In genomic region chr20:46078954-46079353, GRCh38 we compare ENCODE assay signal across 23 cellular contexts. TPM values are rescaled to one million over a fixed set of nuclear protein-coding genes. Genes with fewer than 3 reads are reported as not detected.
"Had no signal": no experiment of that assay in that cellular context is flagged by ENCODE, and none has a peak within 500 bp of the region (broad histone marks: within the 10 kb centered on the region; RNA-seq: fewer than 3 reads in every experiment).

No MANE protein-coding gene starts in this region.

- H3K4me3 ChIP-seq: heart left ventricle, lower lobe of right lung, thyroid gland, upper lobe of right lung had no signal

- H3K27ac ChIP-seq: brain microvascular endothelial cell, heart left ventricle, lower lobe of right lung, thyroid gland, upper lobe of right lung, WERI-Rb-1 had no signal

- H3K27ac Mint-ChIP-seq: activated naive CD4-positive, alpha-beta T cell treated with anti-CD3 and anti-CD28 coated beads, Interleukin-2, amount 50 U/mL, for 72 hours; activated T-helper 17 cell treated with anti-CD3 and anti-CD28 coated beads, Interleukin-2, amount 50 U/mL, for 72 hours; effector memory CD8-positive, alpha-beta T cell had no signal

- H3K36me3 Mint-ChIP-seq: activated naive CD4-positive, alpha-beta T cell treated with anti-CD3 and anti-CD28 coated beads, Interleukin-2, amount 50 U/mL, for 72 hours had no signal

- FAIRE-seq: kidney, TTC549 had no signal

- H3K27me3 ChIP-seq: brain microvascular endothelial cell, heart left ventricle, thyroid gland, upper lobe of right lung had no signal

- H3K4me3 Mint-ChIP-seq: activated T-helper 17 cell treated with anti-CD3 and anti-CD28 coated beads, Interleukin-2, amount 50 U/mL, for 72 hours; effector memory CD8-positive, alpha-beta T cell; naive B cell had no signal

- DNase-seq: activated CD4-positive, alpha-beta T cell treated with anti-CD3 and anti-CD28 coated beads for 1 hour; activated CD4-positive, alpha-beta T cell treated with anti-CD3 and anti-CD28 coated beads, Interleukin-2, amount 50 U/mL, for 1 hour; activated T-cell treated with anti-CD3 and anti-CD28 coated beads, Interleukin-2, amount 50 U/mL, for 1 hour; aorta; brain microvascular endothelial cell; central memory CD4-positive, alpha-beta T cell; dermis blood vessel endothelial cell; effector memory CD8-positive, alpha-beta T cell; heart left ventricle; kidney; lower lobe of right lung; naive B cell; stimulated activated CD4-positive, alpha-beta T cell treated with anti-CD3 and anti-CD28 coated beads, Interleukin-4, amount 100 ng/mL, for 1 hour; stimulated activated naive CD4-positive, alpha-beta T cell; T-helper 1 cell; thyroid gland; upper lobe of right lung; WERI-Rb-1 had no signal

- H3K27me3 Mint-ChIP-seq: activated T-helper 17 cell treated with anti-CD3 and anti-CD28 coated beads, Interleukin-2, amount 50 U/mL, for 72 hours; effector memory CD8-positive, alpha-beta T cell; naive B cell had no signal

- H3K9me3 ChIP-seq: heart left ventricle, lower lobe of right lung, thyroid gland, upper lobe of right lung had no signal

- H3K9me3 Mint-ChIP-seq: activated naive CD4-positive, alpha-beta T cell treated with anti-CD3 and anti-CD28 coated beads, Interleukin-2, amount 50 U/mL, for 72 hours; activated T-helper 17 cell treated with anti-CD3 and anti-CD28 coated beads, Interleukin-2, amount 50 U/mL, for 72 hours; effector memory CD8-positive, alpha-beta T cell; naive B cell had no signal

- ATAC-seq: activated naive CD4-positive, alpha-beta T cell treated with anti-CD3 and anti-CD28 coated beads, Interleukin-2, amount 50 U/mL, for 72 hours; activated T-helper 17 cell treated with anti-CD3 and anti-CD28 coated beads, Interleukin-2, amount 50 U/mL, for 72 hours; effector memory CD8-positive, alpha-beta T cell; heart left ventricle; left lobe of liver; lower lobe of right lung; upper lobe of right lung had no signal

RNA-seq across cellular contexts. Expression of gene CD40, which starts 39.2 kb away (rescaled TPM):
- polyA plus RNA-seq: neural cell had no signal

RNA-seq across cellular contexts. Expression of gene SLC12A5, which starts 49.9 kb away (rescaled TPM):
- total RNA-seq: left lobe of liver had no signal
- polyA plus RNA-seq: aorta, heart left ventricle had no signal
